Comparison of ENCODE assay signal across 1 cellular context in the genomic region with DNA sequence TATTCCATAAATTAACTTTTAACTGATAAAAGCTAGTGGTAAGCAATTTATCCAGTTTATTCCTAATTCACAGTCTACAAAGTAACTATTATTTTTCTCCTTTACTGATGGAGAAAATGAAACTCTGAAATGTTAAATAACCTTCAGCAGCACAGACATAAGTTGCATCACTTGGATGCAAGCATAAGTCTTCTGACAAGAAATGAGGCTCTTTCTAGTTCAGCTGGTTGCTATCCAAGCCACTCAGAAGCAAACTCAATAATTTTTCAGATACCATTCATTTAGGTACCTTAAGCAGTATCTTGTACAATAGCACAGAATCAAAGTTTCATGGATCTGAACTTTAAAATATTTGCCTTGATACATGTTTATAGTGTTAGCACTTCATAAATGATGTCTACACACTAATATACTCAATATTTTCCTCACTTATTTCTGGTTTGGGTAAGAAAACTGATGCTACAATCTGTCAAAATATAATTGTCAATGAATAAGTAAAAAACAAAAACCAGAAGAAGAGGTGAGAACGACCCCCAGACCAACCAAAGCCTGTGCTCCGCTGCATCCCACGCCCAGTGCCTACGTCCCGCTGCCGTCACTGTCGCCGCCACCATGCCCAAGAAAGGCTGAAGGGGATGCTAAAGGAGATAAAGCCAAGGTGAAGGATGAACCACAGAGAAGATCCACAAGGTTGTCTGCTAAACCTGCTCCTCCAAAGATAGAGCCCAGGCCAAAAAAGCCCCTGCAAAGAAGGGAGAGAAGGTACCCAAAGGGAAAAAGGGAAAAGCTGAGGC.
TF ChIP-seq lines count a peak whose summit lies in the region.

No MANE protein-coding gene starts in this region.

TF ChIP-seq in WTC11, 78 proteins besides CTCF, POLR2A, EP300 and RAD21 (continued from another document):
- TF ChIP-seq, protein P1, sequence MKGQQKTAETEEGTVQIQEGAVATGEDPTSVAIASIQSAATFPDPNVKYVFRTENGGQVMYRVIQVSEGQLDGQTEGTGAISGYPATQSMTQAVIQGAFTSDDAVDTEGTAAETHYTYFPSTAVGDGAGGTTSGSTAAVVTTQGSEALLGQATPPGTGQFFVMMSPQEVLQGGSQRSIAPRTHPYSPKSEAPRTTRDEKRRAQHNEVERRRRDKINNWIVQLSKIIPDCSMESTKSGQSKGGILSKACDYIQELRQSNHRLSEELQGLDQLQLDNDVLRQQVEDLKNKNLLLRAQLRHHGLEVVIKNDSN (CRISPR knock-in tag; IDR thresholded peaks at IDR 0.05): no peak
- TF ChIP-seq CREB1 (CRISPR knock-in tag; IDR thresholded peaks at IDR 0.05) (no peak), ZNF219 (CRISPR knock-in tag; IDR thresholded peaks at IDR 0.05; ENCODE audit: borderline replicate concordance) (no peak), SP1 (CRISPR knock-in tag; conservative IDR thresholded peaks at IDR 0.05) (no peak), PRRX2 (CRISPR knock-in tag; IDR thresholded peaks at IDR 0.05) (no peak), NR3C1 (CRISPR knock-in tag; conservative IDR thresholded peaks at IDR 0.05; ENCODE audit: low read depth) (no peak), ZNF671 (CRISPR knock-in tag; IDR thresholded peaks at IDR 0.05) (no peak), ZNF232 (CRISPR knock-in tag; IDR thresholded peaks at IDR 0.05) (no peak), TEAD4 (CRISPR knock-in tag; IDR thresholded peaks at IDR 0.05) (no peak), ETV6 (CRISPR knock-in tag; IDR thresholded peaks at IDR 0.05) (no peak), ESRRA (CRISPR knock-in tag; IDR thresholded peaks at IDR 0.05; ENCODE audit: borderline replicate concordance) (no peak)
- TF ChIP-seq, protein P2, sequence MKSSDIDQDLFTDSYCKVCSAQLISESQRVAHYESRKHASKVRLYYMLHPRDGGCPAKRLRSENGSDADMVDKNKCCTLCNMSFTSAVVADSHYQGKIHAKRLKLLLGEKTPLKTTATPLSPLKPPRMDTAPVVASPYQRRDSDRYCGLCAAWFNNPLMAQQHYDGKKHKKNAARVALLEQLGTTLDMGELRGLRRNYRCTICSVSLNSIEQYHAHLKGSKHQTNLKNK (CRISPR knock-in tag; IDR thresholded peaks at IDR 0.05): no peak
- TF ChIP-seq, protein P3, sequence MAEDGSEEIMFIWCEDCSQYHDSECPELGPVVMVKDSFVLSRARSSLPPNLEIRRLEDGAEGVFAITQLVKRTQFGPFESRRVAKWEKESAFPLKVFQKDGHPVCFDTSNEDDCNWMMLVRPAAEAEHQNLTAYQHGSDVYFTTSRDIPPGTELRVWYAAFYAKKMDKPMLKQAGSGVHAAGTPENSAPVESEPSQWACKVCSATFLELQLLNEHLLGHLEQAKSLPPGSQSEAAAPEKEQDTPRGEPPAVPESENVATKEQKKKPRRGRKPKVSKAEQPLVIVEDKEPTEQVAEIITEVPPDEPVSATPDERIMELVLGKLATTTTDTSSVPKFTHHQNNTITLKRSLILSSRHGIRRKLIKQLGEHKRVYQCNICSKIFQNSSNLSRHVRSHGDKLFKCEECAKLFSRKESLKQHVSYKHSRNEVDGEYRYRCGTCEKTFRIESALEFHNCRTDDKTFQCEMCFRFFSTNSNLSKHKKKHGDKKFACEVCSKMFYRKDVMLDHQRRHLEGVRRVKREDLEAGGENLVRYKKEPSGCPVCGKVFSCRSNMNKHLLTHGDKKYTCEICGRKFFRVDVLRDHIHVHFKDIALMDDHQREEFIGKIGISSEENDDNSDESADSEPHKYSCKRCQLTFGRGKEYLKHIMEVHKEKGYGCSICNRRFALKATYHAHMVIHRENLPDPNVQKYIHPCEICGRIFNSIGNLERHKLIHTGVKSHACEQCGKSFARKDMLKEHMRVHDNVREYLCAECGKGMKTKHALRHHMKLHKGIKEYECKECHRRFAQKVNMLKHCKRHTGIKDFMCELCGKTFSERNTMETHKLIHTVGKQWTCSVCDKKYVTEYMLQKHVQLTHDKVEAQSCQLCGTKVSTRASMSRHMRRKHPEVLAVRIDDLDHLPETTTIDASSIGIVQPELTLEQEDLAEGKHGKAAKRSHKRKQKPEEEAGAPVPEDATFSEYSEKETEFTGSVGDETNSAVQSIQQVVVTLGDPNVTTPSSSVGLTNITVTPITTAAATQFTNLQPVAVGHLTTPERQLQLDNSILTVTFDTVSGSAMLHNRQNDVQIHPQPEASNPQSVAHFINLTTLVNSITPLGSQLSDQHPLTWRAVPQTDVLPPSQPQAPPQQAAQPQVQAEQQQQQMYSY (CRISPR knock-in tag; IDR thresholded peaks at IDR 0.05): no peak
- TF ChIP-seq, protein P4, sequence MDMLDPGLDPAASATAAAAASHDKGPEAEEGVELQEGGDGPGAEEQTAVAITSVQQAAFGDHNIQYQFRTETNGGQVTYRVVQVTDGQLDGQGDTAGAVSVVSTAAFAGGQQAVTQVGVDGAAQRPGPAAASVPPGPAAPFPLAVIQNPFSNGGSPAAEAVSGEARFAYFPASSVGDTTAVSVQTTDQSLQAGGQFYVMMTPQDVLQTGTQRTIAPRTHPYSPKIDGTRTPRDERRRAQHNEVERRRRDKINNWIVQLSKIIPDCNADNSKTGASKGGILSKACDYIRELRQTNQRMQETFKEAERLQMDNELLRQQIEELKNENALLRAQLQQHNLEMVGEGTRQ (CRISPR knock-in tag; IDR thresholded peaks at IDR 0.05): no peak
